Comparison of ENCODE assay signal across 23 cellular contexts in genomic region chr2:240341064-240341463, GRCh38.
DNase-seq lines count a peak whose midpoint lies in the region; ATAC-seq and TF ChIP-seq lines count a peak whose summit lies in the region.
"Had no signal": no experiment of that assay in that cellular context is flagged by ENCODE, and none has a peak within 500 bp of the region (broad histone marks: within the 10 kb centered on the region; RNA-seq: fewer than 3 reads in every experiment).

No MANE protein-coding gene starts in this region.

- H3K9ac ChIP-seq in neuronal stem cell (ENCODE audit: low read depth, low read length, poor library complexity): no peak overlapping the region

- H2BK12ac ChIP-seq in neuronal stem cell (ENCODE audit: low read length): no peak overlapping the region

- WGBS in neuronal stem cell (ENCODE audit: extremely low coverage in 2 of 2, insufficient read length in 2 of 2, insufficient replicate concordance in 1 of 2), 2 donors: no CpG with 5 or more reads among the region's 9 CpGs

- no peak for ATAC-seq in SK-N-SH treated with all-trans-retinoic acid at 6 μM for 48 hours

- DNase-seq in DMS 273 (lab: John Stamatoyannopoulos, UW; ENCODE audit: unreplicated experiment) (peak; percentile 63), DMS 273 treated with DMSO at 0.1 percent for 48 hours (lab: John Stamatoyannopoulos, UW) (no peak), H7 (peak; percentile 49), WERI-Rb-1 (peak; percentile 84), neuronal stem cell (ENCODE audit: low spot score) (no peak), NCI-H2227 treated with DMSO at 0.1 percent for 48 hours (lab: John Stamatoyannopoulos, UW) (no peak), KG1 (lab: John Stamatoyannopoulos, UW) (no peak)
- DNase-seq: Calu3, HCEC 1CT, Kasumi-1, NCI-H1092 treated with DMSO at 0.1 percent for 48 hours, NCI-H1436, NCI-H187, NCI-H2081 treated with DMSO at 0.1 percent for 48 hours, NCI-H2171 treated with DMSO at 0.1 percent for 48 hours, NCI-H526, SHP77, SW 1271 had no signal

- no peak overlapping the region for H4K91ac ChIP-seq in neuronal stem cell (ENCODE audit: low read depth, low read length, poor library complexity)

- no peak overlapping the region for H3K4ac ChIP-seq in neuronal stem cell (ENCODE audit: low read length)

- no peak for TF ChIP-seq CTCF in WERI-Rb-1 (IDR thresholded peaks at IDR 0.05; ENCODE audit: low read depth, low read length)

- no peaks in the 10 kb centered on the region for H3K9me3 ChIP-seq in WERI-Rb-1 (ENCODE audit: severe bottlenecking)
- peaks cover 2 to 13% of the 10 kb centered on the region in 2 donors for H3K9me3 ChIP-seq in neuronal stem cell (replicated peaks in 1 of 2; ENCODE audit: control insufficient read depth in 2 of 2, insufficient read depth in 1 of 2, low read depth in 1 of 2, low read length in 2 of 2)

- H2BK5ac ChIP-seq in neuronal stem cell (ENCODE audit: low read length): no peak overlapping the region

- H2BK15ac ChIP-seq in neuronal stem cell (ENCODE audit: low read length): no peak overlapping the region

- H3K27ac ChIP-seq in WERI-Rb-1 (peak overlapping the region; percentile 51), neuronal stem cell (replicated peaks; ENCODE audit: low read length) (no peak overlapping the region)
- H3K27ac ChIP-seq: 22Rv1, HL-60, RWPE1 had no signal

- no peak overlapping the region for H3K4me3 ChIP-seq in H7 (ENCODE audit: insufficient read depth, low read depth, low read length)
- no peak overlapping the region for H3K4me3 ChIP-seq in WERI-Rb-1 (ENCODE audit: low read depth, low read length)
- no peak overlapping the region for H3K4me3 ChIP-seq in neuronal stem cell (ENCODE audit: low read length in 2 of 2)
- H3K4me3 ChIP-seq: GM23338 had no signal

- H3K36me3 ChIP-seq in H7 (replicated peaks; ENCODE audit: control insufficient read depth, insufficient read depth, low read length) (no peaks in the 10 kb centered on the region), WERI-Rb-1 (no peaks in the 10 kb centered on the region), neuronal stem cell (replicated peaks in 1 of 2; ENCODE audit: control insufficient read depth in 2 of 2, insufficient read depth in 2 of 2, low read length in 2 of 2) (no peaks in the 10 kb centered on the region)

- H3K79me1 ChIP-seq in neuronal stem cell (ENCODE audit: low read depth, low read length): no peaks in the 10 kb centered on the region

- no peak overlapping the region for H3K14ac ChIP-seq in neuronal stem cell (ENCODE audit: low read length)

- H3K27me3 ChIP-seq in H7 (ENCODE audit: control insufficient read depth, insufficient read depth, low read length): no peaks in the 10 kb centered on the region
- H3K27me3 ChIP-seq in WERI-Rb-1 (ENCODE audit: insufficient read depth, low read depth, severe bottlenecking): no peaks in the 10 kb centered on the region
- H3K27me3 ChIP-seq in neuronal stem cell (ENCODE audit: control insufficient read depth in 3 of 3, insufficient read depth in 3 of 3, low read depth in 1 of 3, low read length in 3 of 3): peaks cover 0 to 4% (median 0%) of the 10 kb centered on the region in 3 experiments

- H4K8ac ChIP-seq in neuronal stem cell (ENCODE audit: low read depth, low read length): no peak overlapping the region

- H2AK5ac ChIP-seq in neuronal stem cell (ENCODE audit: low read depth, low read length): no peak overlapping the region

- no peak overlapping the region for H3K4me2 ChIP-seq in neuronal stem cell (ENCODE audit: insufficient read depth, low read length, poor library complexity, severe bottlenecking)
- H3K4me2 ChIP-seq: GM23338 had no signal

- peak overlapping the region; percentile 85 for H2BK120ac ChIP-seq in neuronal stem cell (ENCODE audit: low read depth, low read length)

- H3K18ac ChIP-seq in neuronal stem cell (ENCODE audit: low read length): peak overlapping the region; percentile 1

- no peak overlapping the region for H3K23ac ChIP-seq in neuronal stem cell (ENCODE audit: low read depth, low read length, poor library complexity)

- H2AFZ ChIP-seq in neuronal stem cell (ENCODE audit: low read length): no peak overlapping the region
- H2AFZ ChIP-seq: GM23338 had no signal

- peaks cover 0 to 1% of the 10 kb centered on the region in 2 donors for H3K4me1 ChIP-seq in neuronal stem cell (ENCODE audit: control insufficient read depth in 2 of 2, insufficient read depth in 1 of 2, low read depth in 1 of 2, low read length in 2 of 2)

TF ChIP-seq in SK-N-SH treated with all-trans-retinoic acid at 6 μM for 48 hours, 23 proteins besides CTCF, POLR2A, EP300 and RAD21:
- TF ChIP-seq PPARA (CRISPR knock-in tag; IDR thresholded peaks at IDR 0.05; ENCODE audit: borderline replicate concordance) (no peak), CSDC2 (CRISPR knock-in tag; IDR thresholded peaks at IDR 0.05) (no peak), ZNF8 (CRISPR knock-in tag; IDR thresholded peaks at IDR 0.05) (no peak), ZC3H10 (CRISPR knock-in tag; IDR thresholded peaks at IDR 0.05) (no peak), TOX (CRISPR knock-in tag; IDR thresholded peaks at IDR 0.05; ENCODE audit: borderline replicate concordance) (no peak), TSHZ2 (CRISPR knock-in tag; IDR thresholded peaks at IDR 0.05) (no peak), ESRRG (CRISPR knock-in tag; IDR thresholded peaks at IDR 0.05) (no peak), CSRNP3 (CRISPR knock-in tag; IDR thresholded peaks at IDR 0.05) (no peak), RARB (CRISPR knock-in tag; IDR thresholded peaks at IDR 0.05) (no peak), ZFP3 (CRISPR knock-in tag; IDR thresholded peaks at IDR 0.05) (no peak)

Comparison
In these comparisons a context has a peak if more than half of its experiments do, and no peak if none do; other contexts are left out.
1. DNase-seq: peak in DMS 273 (single experiment), H7 (single experiment) and WERI-Rb-1 (single experiment); none in DMS 273 treated with DMSO at 0.1 percent for 48 hours (single experiment), neuronal stem cell (single experiment), NCI-H2227 treated with DMSO at 0.1 percent for 48 hours (single experiment) and KG1 (single experiment).